In genomic region chr6:82006027-82006738, GRCh38 we compare ENCODE assay signal across 8 cellular contexts.
DNase-seq lines count a peak whose midpoint lies in the region; ATAC-seq, FAIRE-seq and TF ChIP-seq lines count a peak whose summit lies in the region.

No MANE protein-coding gene starts in this region.

- H3K79me2 ChIP-seq in osteoblast (ENCODE audit: insufficient read depth, low read length) = no peaks in the 10 kb centered on the region

- H3K27me3 Mint-ChIP-seq in naive thymus-derived CD8-positive, alpha-beta T cell = no peaks in the 10 kb centered on the region

- H3K4me2 ChIP-seq in osteoblast (ENCODE audit: insufficient read depth, low read length) = no peak overlapping the region

- no peaks in the 10 kb centered on the region for H3K4me1 ChIP-seq in osteoblast (ENCODE audit: insufficient read depth, low read length)

- no peak overlapping the region for H3K27ac ChIP-seq in osteoblast (ENCODE audit: low read depth, low read length)

- DNase-seq in stimulated activated CD4-positive, alpha-beta T cell treated with anti-CD3 and anti-CD28 coated beads, Interleukin-1b, Interleukin-23, amount 100 ng/mL, for 48 hours = peak; percentile 2
- no peak for DNase-seq in stimulated activated CD4-positive, alpha-beta T cell treated with anti-CD3 and anti-CD28 coated beads, Interleukin-2, amount 100 ng/mL, for 48 hours
- DNase-seq in NCI-H69 (lab: John Stamatoyannopoulos, UW) (peak; percentile 50), dermis blood vessel endothelial cell (peak; percentile 56), osteoblast (ENCODE audit: insufficient read length, low spot score, missing footprints) (no peak), frontal cortex (ENCODE audit: low spot score in 2 of 2) (no peak)
- DNase-seq in naive thymus-derived CD8-positive, alpha-beta T cell = no peak

- H3K36me3 Mint-ChIP-seq in naive thymus-derived CD8-positive, alpha-beta T cell = peaks cover 0 to 15% (median 0%) of the 10 kb centered on the region in 3 donors

- H3K9me3 Mint-ChIP-seq in naive thymus-derived CD8-positive, alpha-beta T cell = peaks cover 8 to 43% (median 13%) of the 10 kb centered on the region in 9 donors

- ATAC-seq in HG02763 (IDR thresholded peaks at IDR 0.05; ENCODE audit: unreplicated experiment) = peak; percentile 85
- no peak for ATAC-seq in naive thymus-derived CD8-positive, alpha-beta T cell

- POLR2A ChIA-PET in naive thymus-derived CD8-positive, alpha-beta T cell (lab: Charles Lee) = no interaction called here

- no peaks in the 10 kb centered on the region for H3K36me3 ChIP-seq in osteoblast (ENCODE audit: insufficient read depth, low read length)

- no peaks in the 10 kb centered on the region for H4K20me1 ChIP-seq in osteoblast (ENCODE audit: insufficient read depth, low read length)

- no peaks in the 10 kb centered on the region for H3K4me1 Mint-ChIP-seq in naive thymus-derived CD8-positive, alpha-beta T cell

- no peak overlapping the region for H3K4me3 ChIP-seq in osteoblast (ENCODE audit: insufficient read depth, low read length)

- H3K27ac Mint-ChIP-seq in naive thymus-derived CD8-positive, alpha-beta T cell = no peak overlapping the region

- H3K27me3 ChIP-seq in osteoblast (ENCODE audit: insufficient read depth, low read length) = no peaks in the 10 kb centered on the region

- TF ChIP-seq CTCF in osteoblast (IDR thresholded peaks at IDR 0.05; ENCODE audit: extremely low read depth, low read depth, low read length) = peak; percentile 74

- H3K4me3 Mint-ChIP-seq in naive thymus-derived CD8-positive, alpha-beta T cell = no peak overlapping the region

- no peaks in the 10 kb centered on the region for H3K9me3 ChIP-seq in osteoblast (ENCODE audit: low read depth, low read length)

- FAIRE-seq in frontal cortex (lab: Jason Lieb, UNC) = no peak

- H2AFZ ChIP-seq in osteoblast (ENCODE audit: low read length) = no peak overlapping the region

Comparison
In these comparisons a context has a peak if more than half of its experiments do, and no peak if none do; other contexts are left out.
1. DNase-seq: peak in stimulated activated CD4-positive, alpha-beta T cell treated with anti-CD3 and anti-CD28 coated beads, Interleukin-1b, Interleukin-23, amount 100 ng/mL, for 48 hours (single experiment), NCI-H69 (single experiment) and dermis blood vessel endothelial cell (single experiment); none in stimulated activated CD4-positive, alpha-beta T cell treated with anti-CD3 and anti-CD28 coated beads, Interleukin-2, amount 100 ng/mL, for 48 hours (0 of 2), osteoblast (single experiment), naive thymus-derived CD8-positive, alpha-beta T cell (0 of 10) and frontal cortex (0 of 2).